1 cellular context compared by ENCODE assay signal in the genomic region with DNA sequence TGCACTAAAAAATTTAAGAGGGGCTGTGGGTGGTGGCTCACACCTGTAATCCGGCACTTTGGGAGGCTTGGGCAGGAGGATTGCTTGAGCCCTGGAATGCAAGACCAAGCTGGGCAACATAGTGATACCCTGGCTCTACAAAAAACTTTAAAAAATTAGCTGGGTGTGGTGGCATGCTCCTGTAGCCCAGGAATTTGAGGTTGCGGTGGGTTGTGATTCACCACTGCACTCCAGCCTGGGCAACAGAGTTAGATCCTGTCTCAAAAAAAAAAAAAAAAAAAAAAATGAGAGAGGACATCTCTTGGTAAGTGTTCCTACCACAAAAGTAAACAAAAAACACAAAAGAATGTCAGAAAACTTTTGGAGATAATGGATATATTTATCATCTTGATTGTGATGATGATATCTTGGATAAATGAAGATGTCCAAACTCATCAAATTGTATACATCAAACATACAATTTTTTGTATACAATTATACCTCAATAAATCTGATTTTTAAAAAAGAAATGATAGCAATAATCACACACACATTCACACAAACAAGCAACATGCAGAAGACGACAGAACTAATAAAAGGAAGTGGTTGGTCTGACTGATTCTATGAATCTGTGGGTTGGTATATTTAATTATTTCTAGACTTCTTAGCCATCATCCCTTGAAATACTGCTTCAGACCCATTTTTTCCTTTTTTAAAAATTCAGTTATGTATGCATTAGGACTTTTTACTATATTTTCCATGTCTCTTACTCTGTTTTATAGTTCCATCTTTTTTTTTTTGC.
TF ChIP-seq lines count a peak whose summit lies in the region.

No MANE protein-coding gene starts in this region.

TF ChIP-seq in GM23338, 12 proteins besides CTCF, POLR2A, EP300 and RAD21 (continued from another document):
- TF ChIP-seq, protein P1, sequence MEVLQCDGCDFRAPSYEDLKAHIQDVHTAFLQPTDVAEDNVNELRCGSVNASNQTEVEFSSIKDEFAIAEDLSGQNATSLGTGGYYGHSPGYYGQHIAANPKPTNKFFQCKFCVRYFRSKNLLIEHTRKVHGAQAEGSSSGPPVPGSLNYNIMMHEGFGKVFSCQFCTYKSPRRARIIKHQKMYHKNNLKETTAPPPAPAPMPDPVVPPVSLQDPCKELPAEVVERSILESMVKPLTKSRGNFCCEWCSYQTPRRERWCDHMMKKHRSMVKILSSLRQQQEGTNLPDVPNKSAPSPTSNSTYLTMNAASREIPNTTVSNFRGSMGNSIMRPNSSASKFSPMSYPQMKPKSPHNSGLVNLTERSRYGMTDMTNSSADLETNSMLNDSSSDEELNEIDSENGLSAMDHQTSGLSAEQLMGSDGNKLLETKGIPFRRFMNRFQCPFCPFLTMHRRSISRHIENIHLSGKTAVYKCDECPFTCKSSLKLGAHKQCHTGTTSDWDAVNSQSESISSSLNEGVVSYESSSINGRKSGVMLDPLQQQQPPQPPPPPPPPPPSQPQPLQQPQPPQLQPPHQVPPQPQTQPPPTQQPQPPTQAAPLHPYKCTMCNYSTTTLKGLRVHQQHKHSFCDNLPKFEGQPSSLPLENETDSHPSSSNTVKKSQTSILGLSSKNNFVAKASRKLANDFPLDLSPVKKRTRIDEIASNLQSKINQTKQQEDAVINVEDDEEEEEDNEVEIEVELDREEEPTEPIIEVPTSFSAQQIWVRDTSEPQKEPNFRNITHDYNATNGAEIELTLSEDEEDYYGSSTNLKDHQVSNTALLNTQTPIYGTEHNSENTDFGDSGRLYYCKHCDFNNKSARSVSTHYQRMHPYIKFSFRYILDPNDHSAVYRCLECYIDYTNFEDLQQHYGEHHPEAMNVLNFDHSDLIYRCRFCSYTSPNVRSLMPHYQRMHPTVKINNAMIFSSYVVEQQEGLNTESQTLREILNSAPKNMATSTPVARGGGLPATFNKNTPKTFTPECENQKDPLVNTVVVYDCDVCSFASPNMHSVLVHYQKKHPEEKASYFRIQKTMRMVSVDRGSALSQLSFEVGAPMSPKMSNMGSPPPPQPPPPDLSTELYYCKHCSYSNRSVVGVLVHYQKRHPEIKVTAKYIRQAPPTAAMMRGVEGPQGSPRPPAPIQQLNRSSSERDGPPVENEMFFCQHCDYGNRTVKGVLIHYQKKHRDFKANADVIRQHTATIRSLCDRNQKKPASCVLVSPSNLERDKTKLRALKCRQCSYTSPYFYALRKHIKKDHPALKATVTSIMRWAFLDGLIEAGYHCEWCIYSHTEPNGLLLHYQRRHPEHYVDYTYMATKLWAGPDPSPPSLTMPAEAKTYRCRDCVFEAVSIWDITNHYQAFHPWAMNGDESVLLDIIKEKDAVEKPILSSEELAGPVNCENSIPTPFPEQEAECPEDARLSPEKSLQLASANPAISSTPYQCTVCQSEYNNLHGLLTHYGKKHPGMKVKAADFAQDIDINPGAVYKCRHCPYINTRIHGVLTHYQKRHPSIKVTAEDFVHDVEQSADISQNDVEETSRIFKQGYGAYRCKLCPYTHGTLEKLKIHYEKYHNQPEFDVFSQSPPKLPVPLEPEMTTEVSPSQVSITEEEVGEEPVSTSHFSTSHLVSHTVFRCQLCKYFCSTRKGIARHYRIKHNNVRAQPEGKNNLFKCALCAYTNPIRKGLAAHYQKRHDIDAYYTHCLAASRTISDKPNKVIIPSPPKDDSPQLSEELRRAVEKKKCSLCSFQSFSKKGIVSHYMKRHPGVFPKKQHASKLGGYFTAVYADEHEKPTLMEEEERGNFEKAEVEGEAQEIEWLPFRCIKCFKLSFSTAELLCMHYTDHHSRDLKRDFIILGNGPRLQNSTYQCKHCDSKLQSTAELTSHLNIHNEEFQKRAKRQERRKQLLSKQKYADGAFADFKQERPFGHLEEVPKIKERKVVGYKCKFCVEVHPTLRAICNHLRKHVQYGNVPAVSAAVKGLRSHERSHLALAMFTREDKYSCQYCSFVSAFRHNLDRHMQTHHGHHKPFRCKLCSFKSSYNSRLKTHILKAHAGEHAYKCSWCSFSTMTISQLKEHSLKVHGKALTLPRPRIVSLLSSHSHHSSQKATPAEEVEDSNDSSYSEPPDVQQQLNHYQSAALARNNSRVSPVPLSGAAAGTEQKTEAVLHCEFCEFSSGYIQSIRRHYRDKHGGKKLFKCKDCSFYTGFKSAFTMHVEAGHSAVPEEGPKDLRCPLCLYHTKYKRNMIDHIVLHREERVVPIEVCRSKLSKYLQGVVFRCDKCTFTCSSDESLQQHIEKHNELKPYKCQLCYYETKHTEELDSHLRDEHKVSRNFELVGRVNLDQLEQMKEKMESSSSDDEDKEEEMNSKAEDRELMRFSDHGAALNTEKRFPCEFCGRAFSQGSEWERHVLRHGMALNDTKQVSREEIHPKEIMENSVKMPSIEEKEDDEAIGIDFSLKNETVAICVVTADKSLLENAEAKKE (CRISPR knock-in tag; IDR thresholded peaks at IDR 0.05): no peak
- TF ChIP-seq, protein P2, sequence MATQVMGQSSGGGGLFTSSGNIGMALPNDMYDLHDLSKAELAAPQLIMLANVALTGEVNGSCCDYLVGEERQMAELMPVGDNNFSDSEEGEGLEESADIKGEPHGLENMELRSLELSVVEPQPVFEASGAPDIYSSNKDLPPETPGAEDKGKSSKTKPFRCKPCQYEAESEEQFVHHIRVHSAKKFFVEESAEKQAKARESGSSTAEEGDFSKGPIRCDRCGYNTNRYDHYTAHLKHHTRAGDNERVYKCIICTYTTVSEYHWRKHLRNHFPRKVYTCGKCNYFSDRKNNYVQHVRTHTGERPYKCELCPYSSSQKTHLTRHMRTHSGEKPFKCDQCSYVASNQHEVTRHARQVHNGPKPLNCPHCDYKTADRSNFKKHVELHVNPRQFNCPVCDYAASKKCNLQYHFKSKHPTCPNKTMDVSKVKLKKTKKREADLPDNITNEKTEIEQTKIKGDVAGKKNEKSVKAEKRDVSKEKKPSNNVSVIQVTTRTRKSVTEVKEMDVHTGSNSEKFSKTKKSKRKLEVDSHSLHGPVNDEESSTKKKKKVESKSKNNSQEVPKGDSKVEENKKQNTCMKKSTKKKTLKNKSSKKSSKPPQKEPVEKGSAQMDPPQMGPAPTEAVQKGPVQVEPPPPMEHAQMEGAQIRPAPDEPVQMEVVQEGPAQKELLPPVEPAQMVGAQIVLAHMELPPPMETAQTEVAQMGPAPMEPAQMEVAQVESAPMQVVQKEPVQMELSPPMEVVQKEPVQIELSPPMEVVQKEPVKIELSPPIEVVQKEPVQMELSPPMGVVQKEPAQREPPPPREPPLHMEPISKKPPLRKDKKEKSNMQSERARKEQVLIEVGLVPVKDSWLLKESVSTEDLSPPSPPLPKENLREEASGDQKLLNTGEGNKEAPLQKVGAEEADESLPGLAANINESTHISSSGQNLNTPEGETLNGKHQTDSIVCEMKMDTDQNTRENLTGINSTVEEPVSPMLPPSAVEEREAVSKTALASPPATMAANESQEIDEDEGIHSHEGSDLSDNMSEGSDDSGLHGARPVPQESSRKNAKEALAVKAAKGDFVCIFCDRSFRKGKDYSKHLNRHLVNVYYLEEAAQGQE (IDR thresholded peaks at IDR 0.05; ENCODE audit: unreplicated experiment): no peak
- TF ChIP-seq NANOG (IDR thresholded peaks at IDR 0.05; ENCODE audit: borderline replicate concordance): no peak
